In the genomic region with DNA sequence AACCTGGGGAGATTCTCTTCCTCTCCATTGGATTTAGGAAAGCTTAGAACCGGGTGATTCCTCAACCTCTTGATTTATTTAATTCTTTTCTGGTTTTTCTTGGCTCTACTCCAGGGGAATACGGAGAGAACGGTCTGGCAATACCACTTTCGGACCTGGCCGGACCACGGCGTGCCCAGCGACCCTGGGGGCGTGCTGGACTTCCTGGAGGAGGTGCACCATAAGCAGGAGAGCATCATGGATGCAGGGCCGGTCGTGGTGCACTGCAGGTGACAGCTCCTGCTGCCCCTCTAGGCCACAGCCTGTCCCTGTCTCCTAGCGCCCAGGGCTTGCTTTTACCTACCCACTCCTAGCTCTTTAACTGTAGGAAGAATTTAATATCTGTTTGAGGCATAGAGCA, we compare ENCODE assay signal across 28 cellular contexts.
"Had no signal": no experiment of that assay in that cellular context is flagged by ENCODE, and none has a peak within 500 bp of the region (broad histone marks: within the 10 kb centered on the region; RNA-seq: fewer than 3 reads in every experiment).

No MANE protein-coding gene starts in this region.

- DNase-seq: colonic mucosa; cortex of kidney; dermis blood vessel endothelial cell; dorsolateral prefrontal cortex; effector CD4-positive, alpha-beta T cell; effector CD8-positive, alpha-beta T cell; effector memory CD4-positive, alpha-beta T cell; effector memory CD8-positive, alpha-beta T cell; endodermal cell; erythroblast; esophagus squamous epithelium; foreskin fibroblast; foreskin keratinocyte; foreskin melanocyte; gastrocnemius medialis; glutamatergic neuron; head of caudate nucleus; heart left ventricle had no signal

- H3K27ac ChIP-seq: colonic mucosa, coronary artery, epithelial cell of prostate, esophagus muscularis mucosa, esophagus squamous epithelium, foreskin keratinocyte, gastrocnemius medialis, gastroesophageal sphincter, heart left ventricle had no signal

- H3K4me3 ChIP-seq: colonic mucosa, coronary artery, dorsolateral prefrontal cortex, esophagus muscularis mucosa, esophagus squamous epithelium, gastrocnemius medialis, gastroesophageal sphincter, heart left ventricle had no signal

- FAIRE-seq: colon, endometrium, endothelial cell of umbilical vein, frontal cortex had no signal

- H3K27me3 Mint-ChIP-seq: dendritic cell treated with granulocyte-macrophage colony-stimulating factor and Interleukin-4, amounts not matched to agents 40 ng/mL and 50 ng/mL, for 4 days; effector memory CD8-positive, alpha-beta T cell had no signal

- ATAC-seq: effector memory CD8-positive, alpha-beta T cell; esophagus mucosa; foreskin keratinocyte; gastrocnemius medialis; gastroesophageal sphincter; heart left ventricle had no signal

- H3K27ac Mint-ChIP-seq: dendritic cell treated with granulocyte-macrophage colony-stimulating factor and Interleukin-4, amounts not matched to agents 40 ng/mL and 50 ng/mL, for 4 days; effector memory CD8-positive, alpha-beta T cell; endodermal cell had no signal

- H3K27me3 ChIP-seq: colonic mucosa, dorsolateral prefrontal cortex, esophagus muscularis mucosa, esophagus squamous epithelium, foreskin keratinocyte, gastrocnemius medialis, gastroesophageal sphincter, heart left ventricle had no signal

- H3K4me1 Mint-ChIP-seq: endodermal cell had no signal

- H3K4me1 ChIP-seq: colonic mucosa, esophagus squamous epithelium, foreskin keratinocyte, gastrocnemius medialis, heart left ventricle had no signal

- H3K4me3 Mint-ChIP-seq: dendritic cell treated with granulocyte-macrophage colony-stimulating factor and Interleukin-4, amounts not matched to agents 40 ng/mL and 50 ng/mL, for 4 days; effector memory CD8-positive, alpha-beta T cell; endodermal cell had no signal

- H3K9me3 Mint-ChIP-seq: dendritic cell treated with granulocyte-macrophage colony-stimulating factor and Interleukin-4, amounts not matched to agents 40 ng/mL and 50 ng/mL, for 4 days; effector memory CD8-positive, alpha-beta T cell; endodermal cell had no signal

- H3K9me3 ChIP-seq: colonic mucosa, esophagus muscularis mucosa, esophagus squamous epithelium, gastrocnemius medialis, gastroesophageal sphincter, heart left ventricle had no signal
